1 cellular context compared by ENCODE assay signal in genomic region chrX:9797961-9798360, GRCh38.
TF ChIP-seq lines count a peak whose summit lies in the region.

No MANE protein-coding gene starts in this region.

TF ChIP-seq in WTC11, 78 proteins besides CTCF, POLR2A, EP300 and RAD21 (continued from another document):
- TF ChIP-seq, protein P1, sequence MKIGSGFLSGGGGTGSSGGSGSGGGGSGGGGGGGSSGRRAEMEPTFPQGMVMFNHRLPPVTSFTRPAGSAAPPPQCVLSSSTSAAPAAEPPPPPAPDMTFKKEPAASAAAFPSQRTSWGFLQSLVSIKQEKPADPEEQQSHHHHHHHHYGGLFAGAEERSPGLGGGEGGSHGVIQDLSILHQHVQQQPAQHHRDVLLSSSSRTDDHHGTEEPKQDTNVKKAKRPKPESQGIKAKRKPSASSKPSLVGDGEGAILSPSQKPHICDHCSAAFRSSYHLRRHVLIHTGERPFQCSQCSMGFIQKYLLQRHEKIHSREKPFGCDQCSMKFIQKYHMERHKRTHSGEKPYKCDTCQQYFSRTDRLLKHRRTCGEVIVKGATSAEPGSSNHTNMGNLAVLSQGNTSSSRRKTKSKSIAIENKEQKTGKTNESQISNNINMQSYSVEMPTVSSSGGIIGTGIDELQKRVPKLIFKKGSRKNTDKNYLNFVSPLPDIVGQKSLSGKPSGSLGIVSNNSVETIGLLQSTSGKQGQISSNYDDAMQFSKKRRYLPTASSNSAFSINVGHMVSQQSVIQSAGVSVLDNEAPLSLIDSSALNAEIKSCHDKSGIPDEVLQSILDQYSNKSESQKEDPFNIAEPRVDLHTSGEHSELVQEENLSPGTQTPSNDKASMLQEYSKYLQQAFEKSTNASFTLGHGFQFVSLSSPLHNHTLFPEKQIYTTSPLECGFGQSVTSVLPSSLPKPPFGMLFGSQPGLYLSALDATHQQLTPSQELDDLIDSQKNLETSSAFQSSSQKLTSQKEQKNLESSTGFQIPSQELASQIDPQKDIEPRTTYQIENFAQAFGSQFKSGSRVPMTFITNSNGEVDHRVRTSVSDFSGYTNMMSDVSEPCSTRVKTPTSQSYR (CRISPR knock-in tag; IDR thresholded peaks at IDR 0.05): no peak
- TF ChIP-seq RELA (CRISPR knock-in tag; IDR thresholded peaks at IDR 0.05; ENCODE audit: borderline replicate concordance) (no peak), NR3C1 (CRISPR knock-in tag; conservative IDR thresholded peaks at IDR 0.05; ENCODE audit: low read depth) (no peak), TP53 (CRISPR knock-in tag; IDR thresholded peaks at IDR 0.05) (no peak), ELF4 (CRISPR knock-in tag; IDR thresholded peaks at IDR 0.05; ENCODE audit: low read depth) (no peak), ZNF396 (CRISPR knock-in tag; IDR thresholded peaks at IDR 0.05; ENCODE audit: borderline replicate concordance) (no peak), PRDM15 (CRISPR knock-in tag; IDR thresholded peaks at IDR 0.05) (no peak), PRRX2 (CRISPR knock-in tag; IDR thresholded peaks at IDR 0.05) (no peak)
- TF ChIP-seq, protein P2, sequence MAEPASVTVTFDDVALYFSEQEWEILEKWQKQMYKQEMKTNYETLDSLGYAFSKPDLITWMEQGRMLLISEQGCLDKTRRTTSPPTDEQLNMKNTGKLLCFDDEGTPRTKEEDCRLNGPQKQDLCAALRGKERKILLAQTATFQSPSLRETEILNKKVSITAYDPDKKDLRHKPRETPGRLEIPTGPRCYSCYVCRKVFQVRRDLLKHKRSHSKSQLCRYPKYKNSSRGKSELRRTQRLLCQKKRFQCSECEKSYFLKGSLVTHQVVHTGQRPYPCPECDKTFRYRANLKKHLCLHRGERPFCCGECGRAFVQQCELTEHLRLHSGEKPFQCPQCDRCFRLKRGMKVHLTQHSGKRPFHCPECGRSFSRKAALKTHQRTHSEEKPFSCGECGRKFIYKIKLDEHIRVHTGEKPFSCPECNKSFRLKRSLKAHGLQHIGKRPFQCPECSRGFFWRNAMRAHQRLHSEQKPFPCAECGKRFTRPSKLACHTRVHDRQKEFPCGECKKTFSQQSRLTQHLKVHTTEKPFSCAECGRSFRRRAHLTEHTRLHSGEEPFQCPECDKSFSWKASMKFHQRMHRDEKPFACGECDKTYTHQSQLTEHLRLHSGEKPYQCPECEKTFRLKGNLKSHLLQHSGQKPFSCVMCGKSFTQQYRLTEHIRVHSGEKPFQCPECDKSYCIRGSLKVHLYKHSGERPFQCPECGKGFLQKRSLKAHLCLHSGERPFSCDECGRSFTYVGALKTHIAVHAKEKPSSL (CRISPR knock-in tag; conservative IDR thresholded peaks at IDR 0.05): no peak
